ENCODE assay signal across 1 cellular context in the genomic region with DNA sequence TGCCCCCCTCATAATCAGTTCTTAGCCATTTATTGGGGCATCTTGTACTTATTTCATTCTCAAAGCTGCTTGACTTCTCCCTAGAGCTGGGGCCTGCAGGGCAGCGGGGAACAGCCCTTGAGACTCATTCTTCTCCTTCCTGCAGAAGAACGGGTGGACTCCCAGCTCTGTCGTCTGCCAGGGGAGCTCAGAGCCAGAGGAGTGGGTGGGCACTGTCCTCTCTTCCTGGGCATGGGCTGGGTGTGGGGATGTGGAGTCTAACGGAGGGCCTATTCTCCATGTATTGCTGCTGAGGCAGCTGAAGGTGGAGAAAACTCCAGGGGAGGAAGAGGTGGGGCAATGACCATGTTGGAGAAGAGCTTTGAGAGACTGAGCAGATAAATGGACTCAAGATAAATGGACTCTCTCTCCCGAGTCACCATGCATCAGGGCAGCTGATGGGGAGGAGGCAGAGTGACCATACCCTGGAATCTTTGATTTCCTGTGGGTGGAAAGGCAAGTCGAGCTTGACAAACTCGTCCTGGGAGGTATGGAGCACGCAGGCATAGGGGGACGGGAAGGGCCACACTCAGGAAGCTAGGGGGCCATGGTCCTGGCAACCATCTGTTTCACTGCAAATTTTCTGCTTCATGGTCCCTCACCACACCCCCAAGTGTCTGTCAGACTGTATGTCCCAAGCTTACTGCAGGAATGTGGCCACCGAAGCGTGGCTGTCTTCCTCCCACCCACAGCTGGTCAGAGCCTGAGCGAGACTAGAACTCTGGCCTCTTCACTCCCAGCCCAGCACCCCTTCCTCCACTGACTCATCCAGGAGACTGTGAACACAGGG.
TF ChIP-seq lines count a peak whose summit lies in the region.

No MANE protein-coding gene starts in this region.

TF ChIP-seq in H1, 55 proteins besides CTCF, POLR2A, EP300 and RAD21:
- TF ChIP-seq SIRT6 (IDR thresholded peaks at IDR 0.05; ENCODE audit: low read length) = no peak
- no peak for TF ChIP-seq SP2 (IDR thresholded peaks at IDR 0.05; ENCODE audit: low read length)
- TF ChIP-seq, protein P1, sequence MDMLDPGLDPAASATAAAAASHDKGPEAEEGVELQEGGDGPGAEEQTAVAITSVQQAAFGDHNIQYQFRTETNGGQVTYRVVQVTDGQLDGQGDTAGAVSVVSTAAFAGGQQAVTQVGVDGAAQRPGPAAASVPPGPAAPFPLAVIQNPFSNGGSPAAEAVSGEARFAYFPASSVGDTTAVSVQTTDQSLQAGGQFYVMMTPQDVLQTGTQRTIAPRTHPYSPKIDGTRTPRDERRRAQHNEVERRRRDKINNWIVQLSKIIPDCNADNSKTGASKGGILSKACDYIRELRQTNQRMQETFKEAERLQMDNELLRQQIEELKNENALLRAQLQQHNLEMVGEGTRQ (IDR thresholded peaks at IDR 0.05; ENCODE audit: low read length) = no peak
- no peak for TF ChIP-seq NANOG (IDR thresholded peaks at IDR 0.05; ENCODE audit: insufficient read depth, low read depth, low read length, poor library complexity, severe bottlenecking)
- TF ChIP-seq GTF2F1 (IDR thresholded peaks at IDR 0.05; ENCODE audit: borderline replicate concordance, low read depth, low read length) = no peak
- no peak for TF ChIP-seq RXRA (IDR thresholded peaks at IDR 0.05; ENCODE audit: insufficient read depth, low read depth, low read length)
- TF ChIP-seq YY1 (IDR thresholded peaks at IDR 0.05; ENCODE audit: low read depth, low read length) = no peak
- no peak for TF ChIP-seq SRF (IDR thresholded peaks at IDR 0.05; ENCODE audit: low read depth, low read length)
- TF ChIP-seq SP4 (IDR thresholded peaks at IDR 0.05; ENCODE audit: low read length) = no peak
- TF ChIP-seq SUZ12 (IDR thresholded peaks at IDR 0.05; ENCODE audit: low read length) = no peak
- TF ChIP-seq KDM4A (IDR thresholded peaks at IDR 0.05; ENCODE audit: low read depth, low read length, severe bottlenecking) = no peak
- TF ChIP-seq CBX5 (IDR thresholded peaks at IDR 0.05; ENCODE audit: low read depth, low read length) = no peak
- TF ChIP-seq HDAC2 (IDR thresholded peaks at IDR 0.05; ENCODE audit: borderline replicate concordance in 1 of 2, low read depth in 2 of 2, low read length in 2 of 2) = no peak
- no peak for TF ChIP-seq TAF1 (IDR thresholded peaks at IDR 0.05; ENCODE audit: low read depth, low read length)
- TF ChIP-seq NRF1 (IDR thresholded peaks at IDR 0.05; ENCODE audit: low read depth, low read length) = no peak
- no peak for TF ChIP-seq POU5F1 (IDR thresholded peaks at IDR 0.05; ENCODE audit: low read depth, low read length)
- no peak for TF ChIP-seq BACH1 (IDR thresholded peaks at IDR 0.05; ENCODE audit: low read length)
- TF ChIP-seq SP1 (IDR thresholded peaks at IDR 0.05; ENCODE audit: low read depth, low read length) = no peak
